35 cellular contexts compared by ENCODE assay signal in the genomic region with DNA sequence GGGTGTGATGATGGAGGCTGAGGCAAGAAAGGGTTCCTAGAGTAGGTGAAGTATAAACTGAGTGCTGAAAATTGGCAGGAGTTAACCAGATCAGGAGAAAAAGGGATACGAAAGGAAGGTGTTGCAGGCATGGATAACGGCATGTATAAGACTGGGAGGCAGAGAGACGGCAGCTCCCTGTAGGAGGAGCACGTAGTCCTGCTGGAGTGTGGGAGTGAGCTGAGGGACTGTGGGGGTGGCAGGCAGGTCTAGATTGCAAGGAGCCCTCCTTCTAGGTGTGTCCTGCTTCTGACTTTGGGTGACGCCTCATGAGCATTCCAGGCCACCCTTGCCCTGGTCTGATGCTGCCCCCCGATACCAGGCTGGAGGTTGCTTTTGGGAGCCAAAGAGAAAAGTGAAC.
"Had no signal": no experiment of that assay in that cellular context is flagged by ENCODE, and none has a peak within 500 bp of the region (broad histone marks: within the 10 kb centered on the region; RNA-seq: fewer than 3 reads in every experiment).

No MANE protein-coding gene starts in this region.

- H3K4me1 ChIP-seq: adrenal gland, body of pancreas, breast epithelium had no signal

- H3K27me3 ChIP-seq: adrenal gland, body of pancreas, brain microvascular endothelial cell, breast epithelium had no signal

- ATAC-seq: activated CD4-positive, CD25-positive, alpha-beta regulatory T cell treated with anti-CD3 and anti-CD28 coated beads, Interleukin-2, amount 50 U/mL, for 24 hours; activated CD8-positive, alpha-beta memory T cell treated with anti-CD3 and anti-CD28 coated beads, Interleukin-2, amount 10 ng/mL, durations not matched to agents 7 days and 5 days; activated CD8-positive, alpha-beta T cell treated with anti-CD3 and anti-CD28 coated beads, Interleukin-2, amount 10 ng/mL, durations not matched to agents 7 days and 5 days; activated naive CD4-positive, alpha-beta T cell treated with anti-CD3 and anti-CD28 coated beads, Interleukin-2, amount 50 U/mL, for 72 hours; body of pancreas had no signal

- H3K36me3 Mint-ChIP-seq: activated CD8-positive, alpha-beta memory T cell treated with anti-CD3 and anti-CD28 coated beads, Interleukin-2, amount 10 ng/mL, durations not matched to agents 7 days and 5 days; activated naive CD4-positive, alpha-beta T cell treated with anti-CD3 and anti-CD28 coated beads, Interleukin-2, amount 50 U/mL, for 72 hours; activated naive CD8-positive, alpha-beta T cell treated with anti-CD3 and anti-CD28 coated beads for 36 hours had no signal

- DNase-seq: activated CD4-positive, alpha-beta memory T cell treated with anti-CD3 and anti-CD28 coated beads, Interleukin-2, amount 10 ng/mL, durations not matched to agents 7 days and 5 days; activated CD4-positive, alpha-beta T cell treated with anti-CD3 and anti-CD28 coated beads for 48 hours; activated CD4-positive, alpha-beta T cell treated with anti-CD3 and anti-CD28 coated beads, Interleukin-2, amount 10 ng/mL, durations not matched to agents 7 days and 5 days; activated CD4-positive, alpha-beta T cell treated with anti-CD3 and anti-CD28 coated beads, Interleukin-2, amount 50 U/mL, for 48 hours; activated CD4-positive, CD25-positive, alpha-beta regulatory T cell; activated CD8-positive, alpha-beta memory T cell treated with anti-CD3 and anti-CD28 coated beads for 24 hours; activated CD8-positive, alpha-beta memory T cell treated with anti-CD3 and anti-CD28 coated beads, Interleukin-2, amount 10 ng/mL, durations not matched to agents 7 days and 5 days; activated CD8-positive, alpha-beta memory T cell treated with anti-CD3 and anti-CD28 coated beads, Interleukin-2, amount 50 U/mL, for 48 hours; activated CD8-positive, alpha-beta T cell treated with anti-CD3 and anti-CD28 coated beads, Interleukin-2, amount 10 ng/mL, durations not matched to agents 7 days and 5 days; activated effector memory CD4-positive, alpha-beta T cell treated with anti-CD3 and anti-CD28 coated beads, Interleukin-2, amount 50 U/mL, for 16 hours; activated gamma-delta T cell treated with Interleukin-2 at 50 U/mL for 16 hours; activated naive CD4-positive, alpha-beta T cell; activated naive CD4-positive, alpha-beta T cell treated with anti-CD3 and anti-CD28 coated beads for 36 hours; activated naive CD4-positive, alpha-beta T cell treated with anti-CD3 and anti-CD28 coated beads, Interleukin-2, amount 50 U/mL, for 16 hours; activated naive CD8-positive, alpha-beta T cell treated with anti-CD3 and anti-CD28 coated beads for 36 hours; activated T-cell treated with anti-CD3 and anti-CD28 coated beads, Interleukin-2, amount 50 U/mL, for 24 hours; activated T-cell treated with anti-CD3 and anti-CD28 coated beads, Interleukin-2, amount 50 U/mL, for 48 hours; amniotic stem cell; aorta; body of pancreas; brain microvascular endothelial cell; central memory CD4-positive, alpha-beta T cell; cerebellar nuclear complex; SW 1271; T-helper 1 cell; T-helper 2 cell; T-helper 9 cell had no signal

- H3K27ac Mint-ChIP-seq: activated CD4-positive, alpha-beta memory T cell treated with anti-CD3 and anti-CD28 coated beads, Interleukin-2, amount 10 ng/mL, durations not matched to agents 7 days and 5 days; activated CD4-positive, alpha-beta T cell treated with anti-CD3 and anti-CD28 coated beads, Interleukin-2, amount 10 ng/mL, durations not matched to agents 7 days and 5 days; activated CD8-positive, alpha-beta memory T cell treated with anti-CD3 and anti-CD28 coated beads, Interleukin-2, amount 10 ng/mL, durations not matched to agents 7 days and 5 days; activated CD8-positive, alpha-beta T cell treated with anti-CD3 and anti-CD28 coated beads, Interleukin-2, amount 10 ng/mL, durations not matched to agents 7 days and 5 days; activated naive CD4-positive, alpha-beta T cell treated with anti-CD3 and anti-CD28 coated beads for 36 hours; activated naive CD4-positive, alpha-beta T cell treated with anti-CD3 and anti-CD28 coated beads, Interleukin-2, amount 50 U/mL, for 72 hours; activated naive CD8-positive, alpha-beta T cell treated with anti-CD3 and anti-CD28 coated beads for 36 hours; activated T-cell treated with anti-CD3 and anti-CD28 coated beads, Interleukin-2, amount 50 U/mL, for 24 hours; activated T-helper 2 cell treated with anti-CD3 and anti-CD28 coated beads, Interferon-gamma antibody, Interleukin-2, Interleukin-4, amounts not matched to agents 10 μg/mL and 5 μg/mL and 100 μg/mL, durations not matched to agents 14 hours and 24 hours and 36 hours; T-helper 1 cell treated with Interleukin-12 subunit alpha and Interleukin-12 subunit beta and Interleukin-4 antibody, amounts not matched to agents 30 μg/mL and 1 μg/mL, for 36 hours; T-helper 2 cell treated with Interferon-gamma antibody and Interleukin-4, amounts not matched to agents 5 μg/mL and 100 μg/mL, for 36 hours had no signal

- H3K4me1 Mint-ChIP-seq: activated CD4-positive, alpha-beta memory T cell treated with anti-CD3 and anti-CD28 coated beads, Interleukin-2, amount 10 ng/mL, durations not matched to agents 7 days and 5 days; activated CD4-positive, alpha-beta T cell treated with anti-CD3 and anti-CD28 coated beads, Interleukin-2, amount 10 ng/mL, durations not matched to agents 7 days and 5 days; activated CD8-positive, alpha-beta memory T cell treated with anti-CD3 and anti-CD28 coated beads, Interleukin-2, amount 10 ng/mL, durations not matched to agents 7 days and 5 days; activated naive CD8-positive, alpha-beta T cell treated with anti-CD3 and anti-CD28 coated beads for 36 hours had no signal

- H3K36me3 ChIP-seq: adrenal gland, brain microvascular endothelial cell, breast epithelium had no signal

- H3K27ac ChIP-seq: adrenal gland, body of pancreas, brain microvascular endothelial cell, breast epithelium, VCaP had no signal

- H3K4me3 ChIP-seq: adrenal gland, body of pancreas, breast epithelium had no signal

- H3K9me3 ChIP-seq: adrenal gland, body of pancreas had no signal

- H3K4me3 Mint-ChIP-seq: activated CD4-positive, alpha-beta memory T cell treated with anti-CD3 and anti-CD28 coated beads, Interleukin-2, amount 10 ng/mL, durations not matched to agents 7 days and 5 days; activated CD4-positive, alpha-beta T cell treated with anti-CD3 and anti-CD28 coated beads, Interleukin-2, amount 10 ng/mL, durations not matched to agents 7 days and 5 days; activated CD8-positive, alpha-beta memory T cell treated with anti-CD3 and anti-CD28 coated beads, Interleukin-2, amount 10 ng/mL, durations not matched to agents 7 days and 5 days; activated CD8-positive, alpha-beta T cell treated with anti-CD3 and anti-CD28 coated beads, Interleukin-2, amount 10 ng/mL, durations not matched to agents 7 days and 5 days; activated naive CD4-positive, alpha-beta T cell treated with anti-CD3 and anti-CD28 coated beads for 36 hours; activated naive CD8-positive, alpha-beta T cell treated with anti-CD3 and anti-CD28 coated beads for 36 hours; activated T-cell treated with anti-CD3 and anti-CD28 coated beads, Interleukin-2, amount 50 U/mL, for 24 hours; T-helper 1 cell treated with Interleukin-12 subunit alpha and Interleukin-12 subunit beta and Interleukin-4 antibody, amounts not matched to agents 30 μg/mL and 1 μg/mL, for 36 hours; T-helper 2 cell treated with Interferon-gamma antibody and Interleukin-4, amounts not matched to agents 5 μg/mL and 100 μg/mL, for 36 hours had no signal

- H3K9me3 Mint-ChIP-seq: activated CD4-positive, alpha-beta memory T cell treated with anti-CD3 and anti-CD28 coated beads, Interleukin-2, amount 10 ng/mL, durations not matched to agents 7 days and 5 days; activated CD4-positive, alpha-beta T cell treated with anti-CD3 and anti-CD28 coated beads, Interleukin-2, amount 10 ng/mL, durations not matched to agents 7 days and 5 days; activated naive CD4-positive, alpha-beta T cell treated with anti-CD3 and anti-CD28 coated beads for 36 hours; activated naive CD4-positive, alpha-beta T cell treated with anti-CD3 and anti-CD28 coated beads, Interleukin-2, amount 50 U/mL, for 72 hours; activated naive CD8-positive, alpha-beta T cell treated with anti-CD3 and anti-CD28 coated beads for 36 hours; activated T-cell treated with anti-CD3 and anti-CD28 coated beads, Interleukin-2, amount 50 U/mL, for 24 hours; activated T-helper 2 cell treated with anti-CD3 and anti-CD28 coated beads, Interferon-gamma antibody, Interleukin-2, Interleukin-4, amounts not matched to agents 10 μg/mL and 5 μg/mL and 100 μg/mL, durations not matched to agents 14 hours and 24 hours and 36 hours; T-helper 1 cell treated with Interleukin-12 subunit alpha and Interleukin-12 subunit beta and Interleukin-4 antibody, amounts not matched to agents 30 μg/mL and 1 μg/mL, for 36 hours; T-helper 2 cell treated with Interferon-gamma antibody and Interleukin-4, amounts not matched to agents 5 μg/mL and 100 μg/mL, for 36 hours had no signal
